Comparison of ENCODE assay signal across 23 cellular contexts in genomic region chr20:21550587-21550986, GRCh38. TPM values are rescaled to one million over a fixed set of nuclear protein-coding genes. Genes with fewer than 3 reads are reported as not detected.
"Had no signal": no experiment of that assay in that cellular context is flagged by ENCODE, and none has a peak within 500 bp of the region (broad histone marks: within the 10 kb centered on the region; RNA-seq: fewer than 3 reads in every experiment).

No MANE protein-coding gene starts in this region.

- H3K9me3 Mint-ChIP-seq: natural killer cell, neural crest cell had no signal

- H3K9me3 ChIP-seq: ovary, right atrium auricular region, stomach, thoracic aorta had no signal

- H3K4me1 Mint-ChIP-seq: natural killer cell had no signal

- H3K79me2 ChIP-seq: hepatocyte had no signal

- H3K27ac Mint-ChIP-seq: natural killer cell had no signal

- FAIRE-seq: small intestine had no signal

- H3K4me3 Mint-ChIP-seq: natural killer cell, neural crest cell had no signal

- H3K4me2 ChIP-seq: hepatocyte had no signal

- H3K4me1 ChIP-seq: right atrium auricular region, stomach had no signal

- DNase-seq: cortex of kidney; dorsolateral prefrontal cortex; effector CD8-positive, alpha-beta T cell; foreskin melanocyte; kidney glomerular epithelial cell; mesendoderm; natural killer cell; ovary; small intestine; stimulated activated CD4-positive, alpha-beta T cell treated with anti-CD3 and anti-CD28 coated beads, Interleukin-12 subunit alpha, Interleukin-12 subunit beta, amount 100 ng/mL, for 4 hours; stimulated activated naive CD4-positive, alpha-beta T cell; stomach; substantia nigra; trophoblast cell had no signal

- ATAC-seq: natural killer cell had no signal

- H2AFZ ChIP-seq: hepatocyte had no signal

- H3K4me3 ChIP-seq: dorsolateral prefrontal cortex, hepatocyte, ovary, right atrium auricular region, stomach, thoracic aorta had no signal

- H3K36me3 Mint-ChIP-seq: natural killer cell had no signal

- H3K36me3 ChIP-seq: ovary, right atrium auricular region, stomach, thoracic aorta had no signal

- H3K27ac ChIP-seq: dorsolateral prefrontal cortex, hepatocyte, ovary, right atrium auricular region, stomach, thoracic aorta had no signal

- H3K27me3 ChIP-seq: ovary, right atrium auricular region had no signal

RNA-seq across cellular contexts. Expression of gene NKX2-2, which starts 36.7 kb away (rescaled TPM):
- total RNA-seq: liver, lung microvascular endothelial cell, mononuclear cell, natural killer cell, neural crest cell, ovary, right atrium auricular region, urinary bladder had no signal
- polyA plus RNA-seq: esophagus, hepatocyte, liver, ovary, urinary bladder had no signal
